In the genomic region with DNA sequence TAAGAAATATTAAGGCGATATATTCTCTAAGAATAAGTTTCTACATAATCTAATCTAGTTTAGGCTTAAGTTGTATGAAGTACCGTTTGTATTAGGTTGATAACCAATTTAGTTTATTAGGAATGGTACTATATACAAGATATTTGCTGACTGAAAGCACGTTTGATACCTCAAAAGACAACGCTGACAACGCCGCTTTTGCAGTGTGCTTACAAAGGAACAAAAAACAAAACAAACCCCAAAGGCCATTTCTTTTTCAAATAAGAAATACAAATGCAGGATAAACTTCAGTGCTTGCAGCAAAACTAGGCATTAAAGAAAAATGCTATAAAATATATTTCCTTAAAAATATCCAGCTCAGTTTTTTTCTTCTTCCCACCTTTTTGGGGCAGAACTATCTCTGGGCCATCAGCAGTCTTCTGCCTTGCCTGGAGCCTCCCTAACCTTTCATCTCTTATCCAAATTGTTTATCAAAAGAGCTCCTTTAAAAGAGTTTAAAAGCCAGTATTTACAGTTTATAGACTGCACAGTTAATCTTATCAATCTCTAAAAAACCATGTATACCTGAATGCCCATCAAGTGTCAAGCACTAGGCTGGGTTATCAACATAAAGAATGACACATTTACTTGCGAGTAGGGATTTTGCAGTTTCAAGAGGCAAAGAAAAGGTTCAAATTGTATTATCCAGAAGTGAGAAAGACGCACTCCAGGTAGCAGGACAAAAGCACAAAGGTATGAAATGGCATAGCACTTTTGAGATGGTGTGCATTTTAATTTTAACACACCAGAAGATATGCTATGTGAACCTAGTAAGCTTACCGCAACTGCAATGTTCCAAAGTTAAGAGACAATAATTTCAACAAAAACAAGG, we compare ENCODE assay signal across 8 cellular contexts. TPM values are rescaled to one million over a fixed set of nuclear protein-coding genes. Genes with fewer than 3 reads are reported as not detected.
DNase-seq lines count a peak whose midpoint lies in the region; ATAC-seq, FAIRE-seq and TF ChIP-seq lines count a peak whose summit lies in the region.

No MANE protein-coding gene starts in this region.

- DNase-seq in activated CD4-positive, alpha-beta T cell treated with anti-CD3 and anti-CD28 coated beads, Interleukin-2, amount 10 ng/mL, durations not matched to agents 24 days and 14 days = peak; percentile 60
- no peak for DNase-seq in activated CD4-positive, alpha-beta T cell treated with anti-CD3 and anti-CD28 coated beads, Interleukin-2, amount 50 U/mL, for 4 hours
- DNase-seq in astrocyte (ENCODE audit: low read depth) (no peak), left lung (no peak), thoracic aorta (ENCODE audit: low spot score) (no peak), NCI-H748 treated with DMSO at 0.1 percent for 48 hours (lab: John Stamatoyannopoulos, UW) (no peak)

- ATAC-seq in left lung (no peak), thoracic aorta (ENCODE audit: insufficient number of reproducible peaks, low FRiP score, low read depth) (no peak), GM19328 (IDR thresholded peaks at IDR 0.05; ENCODE audit: unreplicated experiment) (no peak), GM19035 (IDR thresholded peaks at IDR 0.05; ENCODE audit: unreplicated experiment) (no peak)

- peak overlapping the region; percentile 99 for H3K4me3 Mint-ChIP-seq in activated CD4-positive, alpha-beta T cell treated with anti-CD3 and anti-CD28 coated beads, Interleukin-2, amount 10 ng/mL, durations not matched to agents 24 days and 14 days
- peak overlapping the region; percentile 99 for H3K4me3 Mint-ChIP-seq in astrocyte (ENCODE audit: unreplicated experiment)

- peak overlapping the region; percentile 100 for H3K9ac ChIP-seq in astrocyte (ENCODE audit: low read length)

- H3K36me3 ChIP-seq in astrocyte (ENCODE audit: insufficient read depth, low read length) = peaks cover 3% of the 10 kb centered on the region
- H3K36me3 ChIP-seq in left lung = peaks cover 0 to 2% of the 10 kb centered on the region in 2 donors
- no peaks in the 10 kb centered on the region for H3K36me3 ChIP-seq in thoracic aorta

- peaks cover 66% of the 10 kb centered on the region for H3K36me3 Mint-ChIP-seq in activated CD4-positive, alpha-beta T cell treated with anti-CD3 and anti-CD28 coated beads, Interleukin-2, amount 10 ng/mL, durations not matched to agents 24 days and 14 days (ENCODE audit: low read depth)
- H3K36me3 Mint-ChIP-seq in astrocyte (ENCODE audit: low read depth, unreplicated experiment) = peaks cover 6% of the 10 kb centered on the region

- H3K79me2 ChIP-seq in astrocyte (ENCODE audit: insufficient read depth, low read length) = peaks cover 13% of the 10 kb centered on the region

- H3K9me3 Mint-ChIP-seq in activated CD4-positive, alpha-beta T cell treated with anti-CD3 and anti-CD28 coated beads, Interleukin-2, amount 10 ng/mL, durations not matched to agents 24 days and 14 days = no peaks in the 10 kb centered on the region
- no peaks in the 10 kb centered on the region for H3K9me3 Mint-ChIP-seq in astrocyte (ENCODE audit: unreplicated experiment)

- no peak overlapping the region for H2AFZ ChIP-seq in astrocyte (ENCODE audit: low read depth, low read length)

- FAIRE-seq in astrocyte (lab: Jason Lieb, UNC) = no peak

- peak overlapping the region; percentile 97 for H3K4me2 ChIP-seq in astrocyte (ENCODE audit: low read length)

- H3K4me1 ChIP-seq in astrocyte (ENCODE audit: insufficient read depth, low read length) (peaks cover 10% of the 10 kb centered on the region), left lung (peaks cover 23 to 64% of the 10 kb centered on the region in 2 donors), thoracic aorta (ENCODE audit: control insufficient read depth in 1 of 2, low read depth in 2 of 2) (peaks cover 45 to 47% of the 10 kb centered on the region in 2 donors)

- peaks cover 47% of the 10 kb centered on the region for H3K4me1 Mint-ChIP-seq in activated CD4-positive, alpha-beta T cell treated with anti-CD3 and anti-CD28 coated beads, Interleukin-2, amount 10 ng/mL, durations not matched to agents 24 days and 14 days
- H3K4me1 Mint-ChIP-seq in astrocyte (ENCODE audit: low read depth, unreplicated experiment) = peaks cover 12% of the 10 kb centered on the region

- H3K27ac Mint-ChIP-seq in activated CD4-positive, alpha-beta T cell treated with anti-CD3 and anti-CD28 coated beads, Interleukin-2, amount 10 ng/mL, durations not matched to agents 24 days and 14 days = peak overlapping the region; percentile 100
- peak overlapping the region; percentile 100 for H3K27ac Mint-ChIP-seq in astrocyte (ENCODE audit: unreplicated experiment)

- no peaks in the 10 kb centered on the region for H3K27me3 ChIP-seq in astrocyte (ENCODE audit: insufficient read depth, low read length)
- H3K27me3 ChIP-seq in left lung = no peaks in the 10 kb centered on the region
- no peaks in the 10 kb centered on the region for H3K27me3 ChIP-seq in thoracic aorta (replicated peaks; ENCODE audit: insufficient read depth)

- peak overlapping the region; percentile 86 for H3K4me3 ChIP-seq in astrocyte (ENCODE audit: insufficient read depth, low read depth, low read length)
- peak overlapping the region; percentile 66 to 79 for H3K4me3 ChIP-seq in left lung
- H3K4me3 ChIP-seq in thoracic aorta = peak overlapping the region; percentile 99

- H3K27ac ChIP-seq in astrocyte (ENCODE audit: low read depth, low read length) (peak overlapping the region; percentile 100), left lung (peak overlapping the region; percentile 100), thoracic aorta (peak overlapping the region; percentile 99 to 100)

- peaks cover 2% of the 10 kb centered on the region for H3K27me3 Mint-ChIP-seq in activated CD4-positive, alpha-beta T cell treated with anti-CD3 and anti-CD28 coated beads, Interleukin-2, amount 10 ng/mL, durations not matched to agents 24 days and 14 days
- no peaks in the 10 kb centered on the region for H3K27me3 Mint-ChIP-seq in astrocyte (ENCODE audit: low read depth, unreplicated experiment)

- intact Hi-C loops in activated CD4-positive, alpha-beta T cell treated with anti-CD3 and anti-CD28 coated beads, Interleukin-2, amount 10 ng/mL, durations not matched to agents 24 days and 14 days (cut with micrococcal nuclease) = loop anchor here (5.0 to 10.0 kb wide), 3 partner anchors 285 to 1665 kb away; a partner anchor contains a TSS
- intact Hi-C loops in left lung (cut with DNase I) = no loop called here

- no peaks in the 10 kb centered on the region for H3K9me3 ChIP-seq in astrocyte (ENCODE audit: insufficient read depth, low read depth, low read length)
- H3K9me3 ChIP-seq in left lung = no peaks in the 10 kb centered on the region
- H3K9me3 ChIP-seq in thoracic aorta = no peaks in the 10 kb centered on the region

- TF ChIP-seq CTCF in astrocyte (IDR thresholded peaks at IDR 0.05; ENCODE audit: insufficient read depth, low read depth, low read length) (no peak), left lung (IDR thresholded peaks at IDR 0.05) (no peak), thoracic aorta (IDR thresholded peaks at IDR 0.05) (no peak)

- H4K20me1 ChIP-seq in astrocyte (ENCODE audit: insufficient read depth, low read length) = peaks cover 71% of the 10 kb centered on the region

RNA-seq across cellular contexts. Expression of a gene that starts 4.1 kb away (rescaled TPM):
- total RNA-seq in activated CD4-positive, alpha-beta T cell treated with anti-CD3 and anti-CD28 coated beads, Interleukin-2, amount 10 ng/mL, durations not matched to agents 24 days and 14 days = 104 and 106 TPM in 2 replicates
- total RNA-seq in astrocyte = 57.4 and 62.5 TPM in 2 replicates
- 10 to 100 TPM; 74.5 to 96.2 TPM for total RNA-seq in left lung
- 100 to 1,000 TPM; 139 to 140 TPM for total RNA-seq in thoracic aorta
